In the genomic region with DNA sequence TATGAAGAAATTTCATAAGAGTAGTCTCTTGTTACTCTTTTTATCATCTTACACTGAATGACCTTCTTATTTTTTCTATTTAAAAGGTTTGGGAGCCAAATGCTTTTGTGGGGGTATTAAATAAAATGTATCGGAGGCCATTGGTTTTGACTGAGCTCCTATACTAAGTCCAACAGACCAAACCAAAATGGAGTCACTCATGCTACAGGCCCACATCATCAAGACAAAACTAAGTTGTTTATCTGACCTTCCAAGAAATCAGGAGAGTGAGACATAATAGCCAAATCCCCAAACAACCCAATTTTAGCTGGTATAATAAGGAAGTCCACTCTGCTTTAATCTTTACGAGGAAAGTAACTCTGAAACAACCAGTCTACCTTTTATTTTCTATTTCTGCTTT, we compare ENCODE assay signal across 1 cellular context.
TF ChIP-seq lines count a peak whose summit lies in the region.

No MANE protein-coding gene starts in this region.

TF ChIP-seq in K562, 482 proteins besides CTCF, POLR2A, EP300 and RAD21 (continued from another document and continues in another):
- TF ChIP-seq, protein P1, sequence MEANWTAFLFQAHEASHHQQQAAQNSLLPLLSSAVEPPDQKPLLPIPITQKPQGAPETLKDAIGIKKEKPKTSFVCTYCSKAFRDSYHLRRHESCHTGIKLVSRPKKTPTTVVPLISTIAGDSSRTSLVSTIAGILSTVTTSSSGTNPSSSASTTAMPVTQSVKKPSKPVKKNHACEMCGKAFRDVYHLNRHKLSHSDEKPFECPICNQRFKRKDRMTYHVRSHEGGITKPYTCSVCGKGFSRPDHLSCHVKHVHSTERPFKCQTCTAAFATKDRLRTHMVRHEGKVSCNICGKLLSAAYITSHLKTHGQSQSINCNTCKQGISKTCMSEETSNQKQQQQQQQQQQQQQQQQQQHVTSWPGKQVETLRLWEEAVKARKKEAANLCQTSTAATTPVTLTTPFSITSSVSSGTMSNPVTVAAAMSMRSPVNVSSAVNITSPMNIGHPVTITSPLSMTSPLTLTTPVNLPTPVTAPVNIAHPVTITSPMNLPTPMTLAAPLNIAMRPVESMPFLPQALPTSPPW (CRISPR knock-in tag; IDR thresholded peaks at IDR 0.05) = peak; percentile 34; the same call in 1 of the 2 replicates
- TF ChIP-seq SIRT6 (IDR thresholded peaks at IDR 0.05; ENCODE audit: low read depth, low read length) = no peak
- peak; percentile 98 for TF ChIP-seq ZNF311 (CRISPR knock-in tag; IDR thresholded peaks at IDR 0.05)
- TF ChIP-seq, protein P2, sequence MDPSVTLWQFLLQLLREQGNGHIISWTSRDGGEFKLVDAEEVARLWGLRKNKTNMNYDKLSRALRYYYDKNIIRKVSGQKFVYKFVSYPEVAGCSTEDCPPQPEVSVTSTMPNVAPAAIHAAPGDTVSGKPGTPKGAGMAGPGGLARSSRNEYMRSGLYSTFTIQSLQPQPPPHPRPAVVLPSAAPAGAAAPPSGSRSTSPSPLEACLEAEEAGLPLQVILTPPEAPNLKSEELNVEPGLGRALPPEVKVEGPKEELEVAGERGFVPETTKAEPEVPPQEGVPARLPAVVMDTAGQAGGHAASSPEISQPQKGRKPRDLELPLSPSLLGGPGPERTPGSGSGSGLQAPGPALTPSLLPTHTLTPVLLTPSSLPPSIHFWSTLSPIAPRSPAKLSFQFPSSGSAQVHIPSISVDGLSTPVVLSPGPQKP (CRISPR knock-in tag; IDR thresholded peaks at IDR 0.05) = no peak
- TF ChIP-seq SNRNP70 (optimal IDR thresholded peaks at IDR 0.05; ENCODE audit: low read depth, low read length) = no peak
- TF ChIP-seq WHSC1 (IDR thresholded peaks at IDR 0.05; ENCODE audit: low read length) = no peak
- no peak for TF ChIP-seq PHF20 (IDR thresholded peaks at IDR 0.05; ENCODE audit: partially characterized antibody)
- no peak for TF ChIP-seq STAT5A (IDR thresholded peaks at IDR 0.05; ENCODE audit: borderline replicate concordance, low read length)
- TF ChIP-seq CC2D1A (IDR thresholded peaks at IDR 0.05) = no peak
- TF ChIP-seq, protein P3, sequence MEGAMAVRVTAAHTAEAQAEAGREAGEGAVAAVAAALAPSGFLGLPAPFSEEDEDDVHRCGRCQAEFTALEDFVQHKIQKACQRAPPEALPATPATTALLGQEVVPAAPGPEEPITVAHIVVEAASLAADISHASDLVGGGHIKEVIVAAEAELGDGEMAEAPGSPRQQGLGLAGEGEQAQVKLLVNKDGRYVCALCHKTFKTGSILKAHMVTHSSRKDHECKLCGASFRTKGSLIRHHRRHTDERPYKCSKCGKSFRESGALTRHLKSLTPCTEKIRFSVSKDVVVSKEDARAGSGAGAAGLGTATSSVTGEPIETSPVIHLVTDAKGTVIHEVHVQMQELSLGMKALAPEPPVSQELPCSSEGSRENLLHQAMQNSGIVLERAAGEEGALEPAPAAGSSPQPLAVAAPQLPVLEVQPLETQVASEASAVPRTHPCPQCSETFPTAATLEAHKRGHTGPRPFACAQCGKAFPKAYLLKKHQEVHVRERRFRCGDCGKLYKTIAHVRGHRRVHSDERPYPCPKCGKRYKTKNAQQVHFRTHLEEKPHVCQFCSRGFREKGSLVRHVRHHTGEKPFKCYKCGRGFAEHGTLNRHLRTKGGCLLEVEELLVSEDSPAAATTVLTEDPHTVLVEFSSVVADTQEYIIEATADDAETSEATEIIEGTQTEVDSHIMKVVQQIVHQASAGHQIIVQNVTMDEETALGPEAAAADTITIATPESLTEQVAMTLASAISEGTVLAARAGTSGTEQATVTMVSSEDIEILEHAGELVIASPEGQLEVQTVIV (CRISPR knock-in tag; IDR thresholded peaks at IDR 0.05; ENCODE audit: borderline replicate concordance) = no peak
- TF ChIP-seq ZC3H4 (CRISPR knock-in tag; IDR thresholded peaks at IDR 0.05; ENCODE audit: borderline replicate concordance) = no peak
- TF ChIP-seq SMARCB1 (IDR thresholded peaks at IDR 0.05; ENCODE audit: insufficient read length, low read depth) = no peak
- no peak for TF ChIP-seq RBM15 (IDR thresholded peaks at IDR 0.05; ENCODE audit: insufficient read depth, low read length)
- TF ChIP-seq ZBTB5 (IDR thresholded peaks at IDR 0.05) = no peak
- TF ChIP-seq XRCC5 (IDR thresholded peaks at IDR 0.05; ENCODE audit: low read depth, low read length) = no peak
- no peak for TF ChIP-seq SIX5 (IDR thresholded peaks at IDR 0.05; ENCODE audit: borderline replicate concordance in 1 of 2, insufficient read depth in 1 of 2, low read depth in 1 of 2, low read length in 2 of 2)
- TF ChIP-seq JUN (IDR thresholded peaks at IDR 0.05; ENCODE audit: borderline replicate concordance, low read depth, low read length) = no peak
- no peak for TF ChIP-seq JUN (CRISPR knock-in tag; IDR thresholded peaks at IDR 0.05; ENCODE audit: borderline replicate concordance)
- no peak for TF ChIP-seq ZNF695 (CRISPR knock-in tag; IDR thresholded peaks at IDR 0.05)
- peak; percentile 91 for TF ChIP-seq ZNF668 (CRISPR knock-in tag; IDR thresholded peaks at IDR 0.05)
- peak; percentile 83; the same call in 1 of the 2 replicates for TF ChIP-seq ZNF197 (CRISPR knock-in tag; IDR thresholded peaks at IDR 0.05; ENCODE audit: low read depth)
- TF ChIP-seq MEIS2 (IDR thresholded peaks at IDR 0.05; ENCODE audit: partially characterized antibody) = no peak
- peak; percentile 91 for TF ChIP-seq ZNF41 (CRISPR knock-in tag; conservative IDR thresholded peaks at IDR 0.05)
- TF ChIP-seq ZC3H8 (IDR thresholded peaks at IDR 0.05) = no peak
- no peak for TF ChIP-seq ZNF609 (CRISPR knock-in tag; IDR thresholded peaks at IDR 0.05; ENCODE audit: borderline replicate concordance)
- no peak for TF ChIP-seq MCM3 (IDR thresholded peaks at IDR 0.05)
- TF ChIP-seq, protein P4, sequence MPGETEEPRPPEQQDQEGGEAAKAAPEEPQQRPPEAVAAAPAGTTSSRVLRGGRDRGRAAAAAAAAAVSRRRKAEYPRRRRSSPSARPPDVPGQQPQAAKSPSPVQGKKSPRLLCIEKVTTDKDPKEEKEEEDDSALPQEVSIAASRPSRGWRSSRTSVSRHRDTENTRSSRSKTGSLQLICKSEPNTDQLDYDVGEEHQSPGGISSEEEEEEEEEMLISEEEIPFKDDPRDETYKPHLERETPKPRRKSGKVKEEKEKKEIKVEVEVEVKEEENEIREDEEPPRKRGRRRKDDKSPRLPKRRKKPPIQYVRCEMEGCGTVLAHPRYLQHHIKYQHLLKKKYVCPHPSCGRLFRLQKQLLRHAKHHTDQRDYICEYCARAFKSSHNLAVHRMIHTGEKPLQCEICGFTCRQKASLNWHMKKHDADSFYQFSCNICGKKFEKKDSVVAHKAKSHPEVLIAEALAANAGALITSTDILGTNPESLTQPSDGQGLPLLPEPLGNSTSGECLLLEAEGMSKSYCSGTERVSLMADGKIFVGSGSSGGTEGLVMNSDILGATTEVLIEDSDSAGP (CRISPR knock-in tag; IDR thresholded peaks at IDR 0.05) = no peak
- TF ChIP-seq RBM34 (IDR thresholded peaks at IDR 0.05; ENCODE audit: borderline replicate concordance, insufficient read depth, low read length) = no peak
- TF ChIP-seq RFX1 (IDR thresholded peaks at IDR 0.05) = no peak
- TF ChIP-seq ZNF184 (CRISPR knock-in tag; IDR thresholded peaks at IDR 0.05) = no peak
